8 cellular contexts compared by ENCODE assay signal in the genomic region with DNA sequence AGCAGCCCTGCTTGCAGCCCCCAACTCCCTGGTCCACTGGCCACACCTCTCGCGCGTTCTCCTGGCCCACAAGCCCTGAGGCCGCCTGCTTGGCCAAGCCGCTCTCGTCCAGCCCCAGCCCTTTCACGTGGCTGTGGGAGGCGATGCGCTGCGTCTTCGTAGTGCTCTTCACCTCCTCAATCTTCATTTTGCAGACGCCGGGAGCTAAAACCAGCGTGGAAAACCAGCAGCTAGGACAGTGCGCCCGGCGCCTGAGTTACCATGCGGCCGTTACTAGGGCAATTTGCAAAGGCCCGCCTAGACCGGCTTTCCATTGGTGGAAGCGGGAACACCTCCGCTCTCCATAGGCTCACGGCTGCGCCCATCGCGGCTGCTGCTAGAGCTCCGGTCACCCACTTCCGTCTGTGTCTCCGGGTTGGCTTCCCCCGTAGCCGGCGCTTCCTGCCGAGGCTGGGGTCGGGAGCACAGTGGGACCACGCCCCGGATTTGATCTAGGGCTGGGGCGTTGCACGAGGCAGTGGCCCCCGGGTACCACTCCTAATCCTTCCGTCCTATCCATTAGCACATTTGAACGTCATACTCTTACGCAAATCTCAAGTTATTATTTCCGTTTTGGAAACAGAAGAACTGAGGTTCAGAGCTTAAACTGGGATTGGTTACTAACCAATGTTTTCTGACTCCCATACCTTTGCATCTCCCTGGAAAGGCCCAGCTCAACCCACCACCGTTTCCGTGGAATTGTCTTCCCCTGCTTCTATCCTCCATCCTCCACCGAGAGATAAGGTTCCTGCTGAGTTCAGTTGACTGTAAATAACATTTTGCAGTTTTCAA. TPM values are rescaled to one million over a fixed set of nuclear protein-coding genes. Genes with fewer than 3 reads are reported as not detected.
DNase-seq lines count a peak whose midpoint lies in the region; ATAC-seq and TF ChIP-seq lines count a peak whose summit lies in the region.

A gene (minus strand): TSS at position 275 of the 831 bp plus-strand sequence. CDS start 88 bp downstream, at position 187.

- peaks cover 11% of the 10 kb centered on the region for H3K36me3 Mint-ChIP-seq in WTC11

- peak within 1 kb of the TSS; percentile 95 for H3K27ac Mint-ChIP-seq in WTC11

- CTCF ChIA-PET in AG04450 (lab: Charles Lee) (interaction anchor here (0.6 to 2.2 kb wide), 4 partner anchors 9 to 485 kb away, joined by 3 to 30 read pairs (median 9); no protein-coding TSS in a partner anchor), WTC11 (lab: Charles Lee) (interaction anchor here (1.0 to 2.4 kb wide), 8 partner anchors 10 to 444 kb away, joined by 3 to 26 read pairs (median 4); a partner anchor contains a TSS)

- H3K27me3 Mint-ChIP-seq in WTC11 (ENCODE audit: low read depth) = peaks cover 11% of the 10 kb centered on the region

- TF ChIP-seq CTCF in AG04450 (IDR thresholded peaks at IDR 0.05; ENCODE audit: low read depth, low read length) (no peak), WTC11 (IDR thresholded peaks at IDR 0.05) (no peak), cardiac fibroblast (IDR thresholded peaks at IDR 0.05; ENCODE audit: low read depth, low read length) (no peak)

- H3K4me3 ChIP-seq in AG04450 (ENCODE audit: low read depth, low read length) (peak within 1 kb of the TSS; percentile 97), cardiac fibroblast (replicated peaks in 1 of 2; ENCODE audit: low read depth in 2 of 2, low read length in 2 of 2) (peak within 1 kb of the TSS; percentile 100)

- peak within 1 kb of the TSS; percentile 97 for H3K4me3 Mint-ChIP-seq in WTC11

- peaks cover 15% of the 10 kb centered on the region for H3K4me1 Mint-ChIP-seq in WTC11

- DNase-seq in AG04450 (ENCODE audit: low read depth, low spot score) (peak; percentile 90), NCI-H226 (peak; percentile 99), WTC11 (ENCODE audit: low spot score) (peak; percentile 98), cardiac fibroblast (ENCODE audit: low read depth in 2 of 2) (peak; percentile 98 to 99), iPS-NIHi7 (ENCODE audit: extremely low spot score) (peak; percentile 100), smooth muscle cell of the brain vasculature (ENCODE audit: low read depth, low spot score) (peak; percentile 93)

- peaks cover 3% of the 10 kb centered on the region for H3K27me3 ChIP-seq in AG04450 (ENCODE audit: control insufficient read depth, insufficient read depth, low read length)

- peaks cover 4% of the 10 kb centered on the region; the same call in 1 of the 2 replicates for H3K9me3 ChIP-seq in AG04450 (ENCODE audit: control insufficient read depth, insufficient read depth, low read length)

- ATAC-seq in GM18909 (IDR thresholded peaks at IDR 0.05; ENCODE audit: poor library complexity, unreplicated experiment) (peak; percentile 98), HG03175 (IDR thresholded peaks at IDR 0.05; ENCODE audit: unreplicated experiment) (peak; percentile 99), WTC11 (peak; percentile 99)

- POLR2A ChIA-PET in AG04450 (lab: Yijun Ruan, JAX) = interaction anchor here (0.7 to 1.7 kb wide), 6 partner anchors 9 to 72 kb away, joined by 3 to 12 read pairs (median 6); a partner anchor contains a TSS
- POLR2A ChIA-PET in WTC11 (lab: Charles Lee) = interaction anchor here (0.9 to 1.5 kb wide), 3 partner anchors 10 to 30 kb away, joined by 3 to 5 read pairs (median 4); no protein-coding TSS in a partner anchor

- H3K9me3 Mint-ChIP-seq in WTC11 = 0 out of 2 replicates have a peak, but pooled peaks cover 7% of the 10 kb centered on the region

- H3K27ac ChIP-seq in AG04450 (ENCODE audit: low read depth, low read length) = peak within 1 kb of the TSS; percentile 82

TF ChIP-seq in WTC11, 78 proteins besides CTCF, POLR2A, EP300 and RAD21 (continues in another document):
- TF ChIP-seq, protein P1, sequence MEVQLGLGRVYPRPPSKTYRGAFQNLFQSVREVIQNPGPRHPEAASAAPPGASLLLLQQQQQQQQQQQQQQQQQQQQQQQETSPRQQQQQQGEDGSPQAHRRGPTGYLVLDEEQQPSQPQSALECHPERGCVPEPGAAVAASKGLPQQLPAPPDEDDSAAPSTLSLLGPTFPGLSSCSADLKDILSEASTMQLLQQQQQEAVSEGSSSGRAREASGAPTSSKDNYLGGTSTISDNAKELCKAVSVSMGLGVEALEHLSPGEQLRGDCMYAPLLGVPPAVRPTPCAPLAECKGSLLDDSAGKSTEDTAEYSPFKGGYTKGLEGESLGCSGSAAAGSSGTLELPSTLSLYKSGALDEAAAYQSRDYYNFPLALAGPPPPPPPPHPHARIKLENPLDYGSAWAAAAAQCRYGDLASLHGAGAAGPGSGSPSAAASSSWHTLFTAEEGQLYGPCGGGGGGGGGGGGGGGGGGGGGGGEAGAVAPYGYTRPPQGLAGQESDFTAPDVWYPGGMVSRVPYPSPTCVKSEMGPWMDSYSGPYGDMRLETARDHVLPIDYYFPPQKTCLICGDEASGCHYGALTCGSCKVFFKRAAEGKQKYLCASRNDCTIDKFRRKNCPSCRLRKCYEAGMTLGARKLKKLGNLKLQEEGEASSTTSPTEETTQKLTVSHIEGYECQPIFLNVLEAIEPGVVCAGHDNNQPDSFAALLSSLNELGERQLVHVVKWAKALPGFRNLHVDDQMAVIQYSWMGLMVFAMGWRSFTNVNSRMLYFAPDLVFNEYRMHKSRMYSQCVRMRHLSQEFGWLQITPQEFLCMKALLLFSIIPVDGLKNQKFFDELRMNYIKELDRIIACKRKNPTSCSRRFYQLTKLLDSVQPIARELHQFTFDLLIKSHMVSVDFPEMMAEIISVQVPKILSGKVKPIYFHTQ (CRISPR knock-in tag; IDR thresholded peaks at IDR 0.05) = no peak
- TF ChIP-seq OVOL2 (CRISPR knock-in tag; IDR thresholded peaks at IDR 0.05; ENCODE audit: borderline replicate concordance) = no peak
- TF ChIP-seq, protein P2, sequence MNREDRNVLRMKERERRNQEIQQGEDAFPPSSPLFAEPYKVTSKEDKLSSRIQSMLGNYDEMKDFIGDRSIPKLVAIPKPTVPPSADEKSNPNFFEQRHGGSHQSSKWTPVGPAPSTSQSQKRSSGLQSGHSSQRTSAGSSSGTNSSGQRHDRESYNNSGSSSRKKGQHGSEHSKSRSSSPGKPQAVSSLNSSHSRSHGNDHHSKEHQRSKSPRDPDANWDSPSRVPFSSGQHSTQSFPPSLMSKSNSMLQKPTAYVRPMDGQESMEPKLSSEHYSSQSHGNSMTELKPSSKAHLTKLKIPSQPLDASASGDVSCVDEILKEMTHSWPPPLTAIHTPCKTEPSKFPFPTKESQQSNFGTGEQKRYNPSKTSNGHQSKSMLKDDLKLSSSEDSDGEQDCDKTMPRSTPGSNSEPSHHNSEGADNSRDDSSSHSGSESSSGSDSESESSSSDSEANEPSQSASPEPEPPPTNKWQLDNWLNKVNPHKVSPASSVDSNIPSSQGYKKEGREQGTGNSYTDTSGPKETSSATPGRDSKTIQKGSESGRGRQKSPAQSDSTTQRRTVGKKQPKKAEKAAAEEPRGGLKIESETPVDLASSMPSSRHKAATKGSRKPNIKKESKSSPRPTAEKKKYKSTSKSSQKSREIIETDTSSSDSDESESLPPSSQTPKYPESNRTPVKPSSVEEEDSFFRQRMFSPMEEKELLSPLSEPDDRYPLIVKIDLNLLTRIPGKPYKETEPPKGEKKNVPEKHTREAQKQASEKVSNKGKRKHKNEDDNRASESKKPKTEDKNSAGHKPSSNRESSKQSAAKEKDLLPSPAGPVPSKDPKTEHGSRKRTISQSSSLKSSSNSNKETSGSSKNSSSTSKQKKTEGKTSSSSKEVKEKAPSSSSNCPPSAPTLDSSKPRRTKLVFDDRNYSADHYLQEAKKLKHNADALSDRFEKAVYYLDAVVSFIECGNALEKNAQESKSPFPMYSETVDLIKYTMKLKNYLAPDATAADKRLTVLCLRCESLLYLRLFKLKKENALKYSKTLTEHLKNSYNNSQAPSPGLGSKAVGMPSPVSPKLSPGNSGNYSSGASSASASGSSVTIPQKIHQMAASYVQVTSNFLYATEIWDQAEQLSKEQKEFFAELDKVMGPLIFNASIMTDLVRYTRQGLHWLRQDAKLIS (CRISPR knock-in tag; IDR thresholded peaks at IDR 0.05; ENCODE audit: borderline replicate concordance) = no peak
- TF ChIP-seq, protein P3, sequence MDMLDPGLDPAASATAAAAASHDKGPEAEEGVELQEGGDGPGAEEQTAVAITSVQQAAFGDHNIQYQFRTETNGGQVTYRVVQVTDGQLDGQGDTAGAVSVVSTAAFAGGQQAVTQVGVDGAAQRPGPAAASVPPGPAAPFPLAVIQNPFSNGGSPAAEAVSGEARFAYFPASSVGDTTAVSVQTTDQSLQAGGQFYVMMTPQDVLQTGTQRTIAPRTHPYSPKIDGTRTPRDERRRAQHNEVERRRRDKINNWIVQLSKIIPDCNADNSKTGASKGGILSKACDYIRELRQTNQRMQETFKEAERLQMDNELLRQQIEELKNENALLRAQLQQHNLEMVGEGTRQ (CRISPR knock-in tag; IDR thresholded peaks at IDR 0.05) = no peak

RNA-seq across cellular contexts. Expression of the gene that starts here (rescaled TPM):
- 79.5 and 83.3 TPM in 2 replicates for polyA plus RNA-seq in AG04450 (2011; rRNA removed)
- polyA minus RNA-seq in AG04450 (2011; rRNA and poly(A)+ RNA removed) = 47.7 and 51.7 TPM in 2 replicates
- 116 to 121 TPM (median 118 TPM) in 3 replicates for total RNA-seq in WTC11 (2021)

Comparison
In these comparisons a context has a peak if more than half of its experiments do, and no peak if none do; other contexts are left out.
1. Peak in every context shown above with its lines: DNase-seq, ATAC-seq, H3K4me3 ChIP-seq and H3K27ac ChIP-seq.